Comparison of ENCODE assay signal across 1 cellular context in genomic region chr17:32303861-32304288, GRCh38.
A peak's percentile ranks its signal among the peaks of the same experiment; 100 is the strongest.
TF ChIP-seq lines count a peak whose summit lies in the region.

No MANE protein-coding gene starts in this region.

TF ChIP-seq in HEK293, 187 proteins besides CTCF, POLR2A, EP300 and RAD21 (continued from another document and continues in another):
- TF ChIP-seq ZNF514 (tag by site-specific recombination; IDR thresholded peaks at IDR 0.05) (no peak), ZSCAN30 (tag by site-specific recombination; IDR thresholded peaks at IDR 0.05) (no peak), ZNF792 (tag by site-specific recombination; IDR thresholded peaks at IDR 0.05) (no peak), KLF1 (tag by site-specific recombination; IDR thresholded peaks at IDR 0.05) (no peak), ZNF548 (tag by site-specific recombination; IDR thresholded peaks at IDR 0.05) (no peak), ZNF701 (tag by site-specific recombination; IDR thresholded peaks at IDR 0.05) (no peak), ZNF558 (tag by site-specific recombination; IDR thresholded peaks at IDR 0.05) (peak; percentile 33; the same call in 1 of the 2 replicates), ZNF16 (tag by site-specific recombination; IDR thresholded peaks at IDR 0.05; ENCODE audit: low read depth) (no peak), ZNF768 (tag by site-specific recombination; IDR thresholded peaks at IDR 0.05) (no peak), BCL11B (tag by site-specific recombination; IDR thresholded peaks at IDR 0.05; ENCODE audit: low read depth) (no peak), ZNF24 (tag by site-specific recombination; IDR thresholded peaks at IDR 0.05) (peak; percentile 63; the same call in 1 of the 2 replicates), ZNF76 (tag by site-specific recombination; IDR thresholded peaks at IDR 0.05; ENCODE audit: borderline replicate concordance, low read depth) (no peak), ZNF404 (tag by site-specific recombination; IDR thresholded peaks at IDR 0.05) (no peak), ZNF529 (tag by site-specific recombination; IDR thresholded peaks at IDR 0.05; ENCODE audit: insufficient replicate concordance) (no peak), REST (tag by site-specific recombination; IDR thresholded peaks at IDR 0.05) (no peak), ZNF426 (tag by site-specific recombination; IDR thresholded peaks at IDR 0.05) (no peak), ZNF133 (tag by site-specific recombination; IDR thresholded peaks at IDR 0.05) (no peak), GLI4 (tag by site-specific recombination; IDR thresholded peaks at IDR 0.05) (no peak), ZNF175 (tag by site-specific recombination; IDR thresholded peaks at IDR 0.05) (no peak), ZBTB48 (tag by site-specific recombination; IDR thresholded peaks at IDR 0.05) (peak; percentile 76; the same call in 1 of the 2 replicates), SP7 (tag by site-specific recombination; IDR thresholded peaks at IDR 0.05) (peak; percentile 69), ZNF311 (tag by site-specific recombination; IDR thresholded peaks at IDR 0.05; ENCODE audit: borderline replicate concordance) (no peak), ZNF280C (tag by site-specific recombination; IDR thresholded peaks at IDR 0.05) (no peak), EGR2 (tag by site-specific recombination; IDR thresholded peaks at IDR 0.05; ENCODE audit: low read depth) (no peak), ZNF585B (tag by site-specific recombination; IDR thresholded peaks at IDR 0.05) (no peak), BCL11A (tag by site-specific recombination; IDR thresholded peaks at IDR 0.05; ENCODE audit: low read depth) (no peak)
- TF ChIP-seq, protein P1, sequence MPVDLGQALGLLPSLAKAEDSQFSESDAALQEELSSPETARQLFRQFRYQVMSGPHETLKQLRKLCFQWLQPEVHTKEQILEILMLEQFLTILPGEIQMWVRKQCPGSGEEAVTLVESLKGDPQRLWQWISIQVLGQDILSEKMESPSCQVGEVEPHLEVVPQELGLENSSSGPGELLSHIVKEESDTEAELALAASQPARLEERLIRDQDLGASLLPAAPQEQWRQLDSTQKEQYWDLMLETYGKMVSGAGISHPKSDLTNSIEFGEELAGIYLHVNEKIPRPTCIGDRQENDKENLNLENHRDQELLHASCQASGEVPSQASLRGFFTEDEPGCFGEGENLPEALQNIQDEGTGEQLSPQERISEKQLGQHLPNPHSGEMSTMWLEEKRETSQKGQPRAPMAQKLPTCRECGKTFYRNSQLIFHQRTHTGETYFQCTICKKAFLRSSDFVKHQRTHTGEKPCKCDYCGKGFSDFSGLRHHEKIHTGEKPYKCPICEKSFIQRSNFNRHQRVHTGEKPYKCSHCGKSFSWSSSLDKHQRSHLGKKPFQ (tag by site-specific recombination; IDR thresholded peaks at IDR 0.05), result no peak
- TF ChIP-seq, protein P2, sequence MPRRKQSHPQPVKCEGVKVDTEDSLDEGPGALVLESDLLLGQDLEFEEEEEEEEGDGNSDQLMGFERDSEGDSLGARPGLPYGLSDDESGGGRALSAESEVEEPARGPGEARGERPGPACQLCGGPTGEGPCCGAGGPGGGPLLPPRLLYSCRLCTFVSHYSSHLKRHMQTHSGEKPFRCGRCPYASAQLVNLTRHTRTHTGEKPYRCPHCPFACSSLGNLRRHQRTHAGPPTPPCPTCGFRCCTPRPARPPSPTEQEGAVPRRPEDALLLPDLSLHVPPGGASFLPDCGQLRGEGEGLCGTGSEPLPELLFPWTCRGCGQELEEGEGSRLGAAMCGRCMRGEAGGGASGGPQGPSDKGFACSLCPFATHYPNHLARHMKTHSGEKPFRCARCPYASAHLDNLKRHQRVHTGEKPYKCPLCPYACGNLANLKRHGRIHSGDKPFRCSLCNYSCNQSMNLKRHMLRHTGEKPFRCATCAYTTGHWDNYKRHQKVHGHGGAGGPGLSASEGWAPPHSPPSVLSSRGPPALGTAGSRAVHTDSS (tag by site-specific recombination; IDR thresholded peaks at IDR 0.05), result no peak
- TF ChIP-seq, protein P3, sequence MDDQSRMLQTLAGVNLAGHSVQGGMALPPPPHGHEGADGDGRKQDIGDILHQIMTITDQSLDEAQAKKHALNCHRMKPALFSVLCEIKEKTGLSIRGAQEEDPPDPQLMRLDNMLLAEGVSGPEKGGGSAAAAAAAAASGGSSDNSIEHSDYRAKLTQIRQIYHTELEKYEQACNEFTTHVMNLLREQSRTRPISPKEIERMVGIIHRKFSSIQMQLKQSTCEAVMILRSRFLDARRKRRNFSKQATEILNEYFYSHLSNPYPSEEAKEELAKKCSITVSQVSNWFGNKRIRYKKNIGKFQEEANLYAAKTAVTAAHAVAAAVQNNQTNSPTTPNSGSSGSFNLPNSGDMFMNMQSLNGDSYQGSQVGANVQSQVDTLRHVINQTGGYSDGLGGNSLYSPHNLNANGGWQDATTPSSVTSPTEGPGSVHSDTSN (CRISPR knock-in tag; IDR thresholded peaks at IDR 0.05), result no peak
- TF ChIP-seq, protein P4, sequence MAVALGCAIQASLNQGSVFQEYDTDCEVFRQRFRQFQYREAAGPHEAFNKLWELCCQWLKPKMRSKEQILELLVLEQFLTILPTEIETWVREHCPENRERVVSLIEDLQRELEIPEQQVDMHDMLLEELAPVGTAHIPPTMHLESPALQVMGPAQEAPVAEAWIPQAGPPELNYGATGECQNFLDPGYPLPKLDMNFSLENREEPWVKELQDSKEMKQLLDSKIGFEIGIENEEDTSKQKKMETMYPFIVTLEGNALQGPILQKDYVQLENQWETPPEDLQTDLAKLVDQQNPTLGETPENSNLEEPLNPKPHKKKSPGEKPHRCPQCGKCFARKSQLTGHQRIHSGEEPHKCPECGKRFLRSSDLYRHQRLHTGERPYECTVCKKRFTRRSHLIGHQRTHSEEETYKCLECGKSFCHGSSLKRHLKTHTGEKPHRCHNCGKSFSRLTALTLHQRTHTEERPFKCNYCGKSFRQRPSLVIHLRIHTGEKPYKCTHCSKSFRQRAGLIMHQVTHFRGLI (tag by site-specific recombination; IDR thresholded peaks at IDR 0.05), result peak; percentile 97
- TF ChIP-seq, protein P5, sequence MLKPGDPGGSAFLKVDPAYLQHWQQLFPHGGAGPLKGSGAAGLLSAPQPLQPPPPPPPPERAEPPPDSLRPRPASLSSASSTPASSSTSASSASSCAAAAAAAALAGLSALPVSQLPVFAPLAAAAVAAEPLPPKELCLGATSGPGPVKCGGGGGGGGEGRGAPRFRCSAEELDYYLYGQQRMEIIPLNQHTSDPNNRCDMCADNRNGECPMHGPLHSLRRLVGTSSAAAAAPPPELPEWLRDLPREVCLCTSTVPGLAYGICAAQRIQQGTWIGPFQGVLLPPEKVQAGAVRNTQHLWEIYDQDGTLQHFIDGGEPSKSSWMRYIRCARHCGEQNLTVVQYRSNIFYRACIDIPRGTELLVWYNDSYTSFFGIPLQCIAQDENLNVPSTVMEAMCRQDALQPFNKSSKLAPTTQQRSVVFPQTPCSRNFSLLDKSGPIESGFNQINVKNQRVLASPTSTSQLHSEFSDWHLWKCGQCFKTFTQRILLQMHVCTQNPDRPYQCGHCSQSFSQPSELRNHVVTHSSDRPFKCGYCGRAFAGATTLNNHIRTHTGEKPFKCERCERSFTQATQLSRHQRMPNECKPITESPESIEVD (tag by site-specific recombination; IDR thresholded peaks at IDR 0.05), result no peak
- TF ChIP-seq, protein P6, sequence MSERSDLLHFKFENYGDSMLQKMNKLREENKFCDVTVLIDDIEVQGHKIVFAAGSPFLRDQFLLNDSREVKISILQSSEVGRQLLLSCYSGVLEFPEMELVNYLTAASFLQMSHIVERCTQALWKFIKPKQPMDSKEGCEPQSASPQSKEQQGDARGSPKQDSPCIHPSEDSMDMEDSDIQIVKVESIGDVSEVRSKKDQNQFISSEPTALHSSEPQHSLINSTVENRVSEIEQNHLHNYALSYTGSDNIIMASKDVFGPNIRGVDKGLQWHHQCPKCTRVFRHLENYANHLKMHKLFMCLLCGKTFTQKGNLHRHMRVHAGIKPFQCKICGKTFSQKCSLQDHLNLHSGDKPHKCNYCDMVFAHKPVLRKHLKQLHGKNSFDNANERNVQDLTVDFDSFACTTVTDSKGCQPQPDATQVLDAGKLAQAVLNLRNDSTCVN (tag by site-specific recombination; optimal IDR thresholded peaks at IDR 0.05), result no peak
- TF ChIP-seq, protein P7, sequence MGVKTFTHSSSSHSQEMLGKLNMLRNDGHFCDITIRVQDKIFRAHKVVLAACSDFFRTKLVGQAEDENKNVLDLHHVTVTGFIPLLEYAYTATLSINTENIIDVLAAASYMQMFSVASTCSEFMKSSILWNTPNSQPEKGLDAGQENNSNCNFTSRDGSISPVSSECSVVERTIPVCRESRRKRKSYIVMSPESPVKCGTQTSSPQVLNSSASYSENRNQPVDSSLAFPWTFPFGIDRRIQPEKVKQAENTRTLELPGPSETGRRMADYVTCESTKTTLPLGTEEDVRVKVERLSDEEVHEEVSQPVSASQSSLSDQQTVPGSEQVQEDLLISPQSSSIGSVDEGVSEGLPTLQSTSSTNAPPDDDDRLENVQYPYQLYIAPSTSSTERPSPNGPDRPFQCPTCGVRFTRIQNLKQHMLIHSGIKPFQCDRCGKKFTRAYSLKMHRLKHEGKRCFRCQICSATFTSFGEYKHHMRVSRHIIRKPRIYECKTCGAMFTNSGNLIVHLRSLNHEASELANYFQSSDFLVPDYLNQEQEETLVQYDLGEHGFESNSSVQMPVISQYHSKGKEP (tag by site-specific recombination; IDR thresholded peaks at IDR 0.05), result 0 out of 2 replicates have a peak, but pooled peaks have one; percentile 15
- TF ChIP-seq, protein P8, sequence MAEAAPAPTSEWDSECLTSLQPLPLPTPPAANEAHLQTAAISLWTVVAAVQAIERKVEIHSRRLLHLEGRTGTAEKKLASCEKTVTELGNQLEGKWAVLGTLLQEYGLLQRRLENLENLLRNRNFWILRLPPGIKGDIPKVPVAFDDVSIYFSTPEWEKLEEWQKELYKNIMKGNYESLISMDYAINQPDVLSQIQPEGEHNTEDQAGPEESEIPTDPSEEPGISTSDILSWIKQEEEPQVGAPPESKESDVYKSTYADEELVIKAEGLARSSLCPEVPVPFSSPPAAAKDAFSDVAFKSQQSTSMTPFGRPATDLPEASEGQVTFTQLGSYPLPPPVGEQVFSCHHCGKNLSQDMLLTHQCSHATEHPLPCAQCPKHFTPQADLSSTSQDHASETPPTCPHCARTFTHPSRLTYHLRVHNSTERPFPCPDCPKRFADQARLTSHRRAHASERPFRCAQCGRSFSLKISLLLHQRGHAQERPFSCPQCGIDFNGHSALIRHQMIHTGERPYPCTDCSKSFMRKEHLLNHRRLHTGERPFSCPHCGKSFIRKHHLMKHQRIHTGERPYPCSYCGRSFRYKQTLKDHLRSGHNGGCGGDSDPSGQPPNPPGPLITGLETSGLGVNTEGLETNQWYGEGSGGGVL (tag by site-specific recombination; IDR thresholded peaks at IDR 0.05), result peak; percentile 71; the same call in 1 of the 2 replicates
- TF ChIP-seq, protein P9, sequence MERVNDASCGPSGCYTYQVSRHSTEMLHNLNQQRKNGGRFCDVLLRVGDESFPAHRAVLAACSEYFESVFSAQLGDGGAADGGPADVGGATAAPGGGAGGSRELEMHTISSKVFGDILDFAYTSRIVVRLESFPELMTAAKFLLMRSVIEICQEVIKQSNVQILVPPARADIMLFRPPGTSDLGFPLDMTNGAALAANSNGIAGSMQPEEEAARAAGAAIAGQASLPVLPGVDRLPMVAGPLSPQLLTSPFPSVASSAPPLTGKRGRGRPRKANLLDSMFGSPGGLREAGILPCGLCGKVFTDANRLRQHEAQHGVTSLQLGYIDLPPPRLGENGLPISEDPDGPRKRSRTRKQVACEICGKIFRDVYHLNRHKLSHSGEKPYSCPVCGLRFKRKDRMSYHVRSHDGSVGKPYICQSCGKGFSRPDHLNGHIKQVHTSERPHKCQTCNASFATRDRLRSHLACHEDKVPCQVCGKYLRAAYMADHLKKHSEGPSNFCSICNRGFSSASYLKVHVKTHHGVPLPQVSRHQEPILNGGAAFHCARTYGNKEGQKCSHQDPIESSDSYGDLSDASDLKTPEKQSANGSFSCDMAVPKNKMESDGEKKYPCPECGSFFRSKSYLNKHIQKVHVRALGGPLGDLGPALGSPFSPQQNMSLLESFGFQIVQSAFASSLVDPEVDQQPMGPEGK (tag by site-specific recombination; IDR thresholded peaks at IDR 0.05), result peak; percentile 80
- TF ChIP-seq, protein P10, sequence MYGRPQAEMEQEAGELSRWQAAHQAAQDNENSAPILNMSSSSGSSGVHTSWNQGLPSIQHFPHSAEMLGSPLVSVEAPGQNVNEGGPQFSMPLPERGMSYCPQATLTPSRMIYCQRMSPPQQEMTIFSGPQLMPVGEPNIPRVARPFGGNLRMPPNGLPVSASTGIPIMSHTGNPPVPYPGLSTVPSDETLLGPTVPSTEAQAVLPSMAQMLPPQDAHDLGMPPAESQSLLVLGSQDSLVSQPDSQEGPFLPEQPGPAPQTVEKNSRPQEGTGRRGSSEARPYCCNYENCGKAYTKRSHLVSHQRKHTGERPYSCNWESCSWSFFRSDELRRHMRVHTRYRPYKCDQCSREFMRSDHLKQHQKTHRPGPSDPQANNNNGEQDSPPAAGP (tag by site-specific recombination; IDR thresholded peaks at IDR 0.05), result peak; percentile 80
